18 cellular contexts compared by ENCODE assay signal in the genomic region with DNA sequence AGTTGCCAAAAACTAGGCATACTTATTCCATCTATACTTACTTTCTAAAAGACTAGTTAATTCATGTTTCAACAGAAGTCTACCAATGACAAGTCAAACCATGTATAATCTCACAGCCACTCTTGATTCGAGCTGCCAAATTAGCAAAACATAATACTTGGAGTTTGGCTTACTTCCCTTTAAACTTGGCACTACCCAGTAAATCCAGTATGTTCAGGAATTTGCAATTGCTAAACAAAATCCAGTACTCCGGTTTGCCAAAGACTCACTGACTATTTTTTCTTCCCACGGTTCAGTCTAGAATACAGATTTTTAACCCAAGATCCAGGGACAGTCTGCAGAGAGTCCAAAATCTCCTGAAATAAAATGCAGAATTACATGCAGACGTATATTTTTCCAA. TPM values are rescaled to one million over a fixed set of nuclear protein-coding genes. Genes with fewer than 3 reads are reported as not detected.
DNase-seq lines count a peak whose midpoint lies in the region; ATAC-seq, FAIRE-seq and TF ChIP-seq lines count a peak whose summit lies in the region.
"Had no signal": no experiment of that assay in that cellular context is flagged by ENCODE, and none has a peak within 500 bp of the region (broad histone marks: within the 10 kb centered on the region; RNA-seq: fewer than 3 reads in every experiment).

No MANE protein-coding gene starts in this region.

- H3K9ac ChIP-seq in subcutaneous abdominal adipose tissue (ENCODE audit: low read length in 5 of 5): no peak overlapping the region
- H3K9ac ChIP-seq in kidney (ENCODE audit: low read length in 2 of 2): no peak overlapping the region

- DNase-seq in GM03348 (ENCODE audit: low spot score): peak; percentile 58
- DNase-seq in caudate nucleus (lab: John Stamatoyannopoulos, UW): peak in 1 of 61 donors; percentile 15
- DNase-seq in fibroblast of the aortic adventitia (ENCODE audit: low read depth): peak; percentile 83
- DNase-seq in kidney: no peak
- no peak for DNase-seq in testis
- DNase-seq in middle frontal gyrus (ENCODE audit: extremely low spot score, low spot score): no peak
- DNase-seq: activated effector memory CD4-positive, alpha-beta T cell treated with anti-CD3 and anti-CD28 coated beads, Interleukin-2, amount 50 U/mL, for 16 hours; kidney glomerular epithelial cell; mucosa of descending colon; NCI-H1417 treated with DMSO at 0.1 percent for 48 hours; occipital lobe; small intestine had no signal

- TF ChIP-seq CTCF in fibroblast of the aortic adventitia (IDR thresholded peaks at IDR 0.05; ENCODE audit: insufficient read depth, low read length) (no peak), kidney (IDR thresholded peaks at IDR 0.05; ENCODE audit: borderline replicate concordance, extremely low read depth, insufficient read depth) (no peak), testis (IDR thresholded peaks at IDR 0.05) (no peak)

- H3K9me3 ChIP-seq in subcutaneous abdominal adipose tissue (ENCODE audit: control insufficient read depth in 5 of 5, low read length in 5 of 5): no peaks in the 10 kb centered on the region
- H3K9me3 ChIP-seq in kidney (ENCODE audit: control insufficient read depth in 1 of 2, low read length in 2 of 2): no peaks in the 10 kb centered on the region
- no peaks in the 10 kb centered on the region for H3K9me3 ChIP-seq in testis
- H3K9me3 ChIP-seq: mucosa of descending colon had no signal

- H3K36me3 ChIP-seq in subcutaneous abdominal adipose tissue (ENCODE audit: control insufficient read depth in 5 of 5, insufficient read depth in 5 of 5, low read length in 5 of 5) (peaks cover 0 to 5% (median 2%) of the 10 kb centered on the region in 5 donors), kidney (ENCODE audit: control insufficient read depth in 1 of 2, insufficient read depth in 2 of 2, low read length in 2 of 2) (peaks cover 0 to 8% of the 10 kb centered on the region in 2 donors), testis (ENCODE audit: low read depth, missing control alignments) (no peaks in the 10 kb centered on the region)

- H3K27ac ChIP-seq in caudate nucleus (ENCODE audit: low read depth, low read length) (peak overlapping the region; percentile 4), subcutaneous abdominal adipose tissue (ENCODE audit: low read depth, low read length) (peak overlapping the region; percentile 66), kidney (ENCODE audit: low read depth in 2 of 2, low read length in 2 of 2) (no peak overlapping the region), testis (no peak overlapping the region)

- H3K4me1 ChIP-seq in subcutaneous abdominal adipose tissue (ENCODE audit: control insufficient read depth in 5 of 5, insufficient read depth in 5 of 5, low read length in 5 of 5): peaks cover 0 to 54% (median 45%) of the 10 kb centered on the region in 5 donors
- peaks cover 4 to 13% of the 10 kb centered on the region in 2 donors for H3K4me1 ChIP-seq in kidney (ENCODE audit: control insufficient read depth in 1 of 2, insufficient read depth in 1 of 2, low read depth in 1 of 2, low read length in 2 of 2)
- H3K4me1 ChIP-seq in testis: peaks cover 37% of the 10 kb centered on the region

- FAIRE-seq in kidney (lab: Jason Lieb, UNC): no peak
- FAIRE-seq: small intestine, urothelium cell line had no signal

- intact Hi-C loops in kidney (cut with DNase I): no loop called here
- intact Hi-C loops in testis (cut with DNase I; ENCODE audit: low total_unique reads): no loop called here

- no peak for ATAC-seq in GM19395 (IDR thresholded peaks at IDR 0.05; ENCODE audit: unreplicated experiment)
- ATAC-seq: mucosa of descending colon, WTC11 had no signal

- TF ChIP-seq POLR2A in testis (IDR thresholded peaks at IDR 0.05): no peak

- WGBS in testis, 2 donors: 36 to 48% methylated on average over 4 of the region's 4 CpGs

- no peak overlapping the region for H3K4me3 ChIP-seq in fibroblast of the aortic adventitia (ENCODE audit: low read depth, low read length)
- no peak overlapping the region for H3K4me3 ChIP-seq in subcutaneous abdominal adipose tissue (ENCODE audit: low read depth in 1 of 5, low read length in 5 of 5)
- H3K4me3 ChIP-seq in kidney (ENCODE audit: low read length in 2 of 2): no peak overlapping the region
- no peak overlapping the region for H3K4me3 ChIP-seq in testis
- H3K4me3 ChIP-seq: mucosa of descending colon had no signal

- H3K27me3 ChIP-seq in subcutaneous abdominal adipose tissue (ENCODE audit: control insufficient read depth in 5 of 5, insufficient read depth in 4 of 5, low read length in 5 of 5) (no peaks in the 10 kb centered on the region), testis (no peaks in the 10 kb centered on the region)

RNA-seq across cellular contexts. Expression of a gene that starts 4.6 kb away (rescaled TPM):
- total RNA-seq in fibroblast of the aortic adventitia (ENCODE audit: low replicate concordance) (121 and 154 TPM in 2 replicates), kidney (44.1 TPM), testis (100 to 1,000 TPM; 115 to 129 TPM)
- polyA plus RNA-seq in kidney (ENCODE audit: insufficient read depth, low read depth, low replicate concordance) (76.6 TPM), testis (ENCODE audit: insufficient read depth, low read depth, low replicate concordance) (110 TPM)

RNA-seq across cellular contexts. Expression of a gene that starts 35.8 kb away (rescaled TPM):
- total RNA-seq in fibroblast of the aortic adventitia (ENCODE audit: low replicate concordance) (not detected in 2 replicates), kidney (not detected), testis (under 1 TPM; 0.06 to 0.08 TPM)
- polyA plus RNA-seq in kidney (ENCODE audit: insufficient read depth, low read depth, low replicate concordance) (not detected), testis (ENCODE audit: insufficient read depth, low read depth, low replicate concordance) (not detected)
- total RNA-seq: mucosa of descending colon; T-helper 1 cell treated with Interleukin-12 subunit alpha and Interleukin-12 subunit beta and Interleukin-4 antibody, amounts not matched to agents 30 ng/mL and 1 ng/mL, for 36 hours had no signal
- polyA plus RNA-seq: BJ had no signal

RNA-seq across cellular contexts. Expression of a gene that starts 47.5 kb away (rescaled TPM):
- total RNA-seq in fibroblast of the aortic adventitia (ENCODE audit: low replicate concordance) (4.9 and 12.5 TPM in 2 replicates), kidney (16.6 TPM), testis (10 to 100 TPM; 34.2 to 46.0 TPM)
- polyA plus RNA-seq in kidney (ENCODE audit: insufficient read depth, low read depth, low replicate concordance) (52.5 TPM), testis (ENCODE audit: insufficient read depth, low read depth, low replicate concordance) (45.0 TPM)

Comparison
In these comparisons a context has a peak if more than half of its experiments do, and no peak if none do; other contexts are left out.
1. DNase-seq: peak in GM03348 (single experiment) and fibroblast of the aortic adventitia (single experiment); none in kidney (single experiment), testis (single experiment) and middle frontal gyrus (single experiment).
2. H3K27ac ChIP-seq: peak in caudate nucleus (single experiment) and subcutaneous abdominal adipose tissue (single experiment); none in kidney (0 of 2) and testis (0 of 2).